8 cellular contexts compared by ENCODE assay signal in genomic region chr15:34581687-34582460, GRCh38. TPM values are rescaled to one million over a fixed set of nuclear protein-coding genes. Genes with fewer than 3 reads are reported as not detected.
DNase-seq lines count a peak whose midpoint lies in the region; ATAC-seq, FAIRE-seq and TF ChIP-seq lines count a peak whose summit lies in the region.
"Not testable (repeated sequence)": the region's sequence is repeated elsewhere in the genome, so short reads cannot be mapped to it uniquely, and the experiment has no call there.

No MANE protein-coding gene starts in this region.

- not testable (repeated sequence) for H3K9me3 Mint-ChIP-seq in CD4-positive, alpha-beta memory T cell; WTC11

- H3K4ac ChIP-seq in trophoblast cell (ENCODE audit: low read depth, low read length): not testable (repeated sequence)

- not testable (repeated sequence) for TF ChIP-seq RAD21 in GM12878 (IDR thresholded peaks at IDR 0.05; ENCODE audit: insufficient read depth, low read depth, low read length)

- DNase-seq in CD4-positive, alpha-beta memory T cell; WTC11 (ENCODE audit: low spot score); GM12878 (ENCODE audit: low read depth, low spot score); esophagus squamous epithelium (lab: John Stamatoyannopoulos, UW); right lobe of liver; trophoblast cell; tibial nerve (ENCODE audit: low spot score in 2 of 2): not testable (repeated sequence)

- not testable (repeated sequence) for FAIRE-seq in GM12878 (lab: Jason Lieb, UNC)

- not testable (repeated sequence) for TF ChIP-seq CTCF in WTC11 (IDR thresholded peaks at IDR 0.05); GM12878 (IDR thresholded peaks at IDR 0.05 in 2 of 3, conservative IDR thresholded peaks at IDR 0.05 in 1 of 3; ENCODE audit: control insufficient read depth in 2 of 3, extremely low read depth in 1 of 3, insufficient read depth in 1 of 3, low read depth in 3 of 3, low read length in 3 of 3); esophagus squamous epithelium (IDR thresholded peaks at IDR 0.05); right lobe of liver (IDR thresholded peaks at IDR 0.05); tibial nerve (IDR thresholded peaks at IDR 0.05)

- BruUV-seq in GM12878 (replicated peaks; lab: Mats Ljungman, UMichigan): not testable (repeated sequence)

- H3K36me3 Mint-ChIP-seq in CD4-positive, alpha-beta memory T cell; WTC11: not testable (repeated sequence)

- not testable (repeated sequence) for TF ChIP-seq POLR2A in GM12878 (IDR thresholded peaks at IDR 0.05; ENCODE audit: low read depth, low read length); esophagus squamous epithelium (IDR thresholded peaks at IDR 0.05); right lobe of liver (IDR thresholded peaks at IDR 0.05); tibial nerve (IDR thresholded peaks at IDR 0.05)

- H2AK5ac ChIP-seq in trophoblast cell (ENCODE audit: low read length): not testable (repeated sequence)

- CTCF ChIA-PET in CD4-positive, alpha-beta memory T cell (lab: Charles Lee; ENCODE audit: partially characterized antibody): interaction anchor here (1.1 to 1.6 kb wide), 3 partner anchors 214 to 541 kb away, joined by 3 to 6 read pairs (median 3); partner anchors contain the start of genes EMC4 and LPCAT4
- CTCF ChIA-PET in WTC11 (lab: Charles Lee): interaction anchor here (0.7 to 0.8 kb wide), 2 partner anchors 214 to 273 kb away, joined by 3 read pairs; no protein-coding TSS in a partner anchor
- CTCF ChIA-PET in GM12878 (lab: Yijun Ruan, JAX): interaction anchor here (1.8 kb wide), 1 partner anchor 372 kb away, joined by 4 read pairs; the partner anchor contains the start of gene KATNBL1

- H3K9ac ChIP-seq in GM12878 (ENCODE audit: control insufficient read depth, insufficient read depth, low read length): peak overlapping the region; percentile 88
- not testable (repeated sequence) for H3K9ac ChIP-seq in trophoblast cell (ENCODE audit: low read length)

- H3K79me1 ChIP-seq in trophoblast cell (ENCODE audit: low read length): not testable (repeated sequence)

- not testable (repeated sequence) for TF ChIP-seq EP300 in GM12878 (IDR thresholded peaks at IDR 0.05; ENCODE audit: borderline replicate concordance in 1 of 2, control insufficient read depth in 1 of 2, low read depth in 2 of 2, low read length in 2 of 2); tibial nerve (IDR thresholded peaks at IDR 0.05)

- 84% methylated on average over 13 of the region's 15 CpGs for WGBS in GM12878 (ENCODE audit: insufficient coverage, insufficient replicate concordance, low lambda C conversion rate, missing lambda C conversion rate)
- WGBS in esophagus squamous epithelium, 2 donors: 71 to 75% methylated on average over 5 to 10 of the region's 15 CpGs
- WGBS in right lobe of liver (ENCODE audit: insufficient coverage, low coverage, low lambda C conversion rate, missing lambda C conversion rate): 58% methylated on average over 4 of the region's 15 CpGs
- WGBS in trophoblast cell (ENCODE audit: extremely low coverage, insufficient coverage, insufficient read length): no CpG with 5 or more reads among the region's 15 CpGs
- WGBS in tibial nerve, 2 donors: 72 to 82% methylated on average over 12 to 13 of the region's 15 CpGs

- not testable (repeated sequence) for H4K91ac ChIP-seq in trophoblast cell (ENCODE audit: low read depth, low read length)

- H3K23ac ChIP-seq in trophoblast cell (ENCODE audit: low read length): not testable (repeated sequence)

- intact Hi-C loops in CD4-positive, alpha-beta memory T cell (cut with micrococcal nuclease); esophagus squamous epithelium (cut with DNase I): not testable (repeated sequence)
- intact Hi-C loops in GM12878 (cut with micrococcal nuclease; ENCODE audit: unreplicated experiment) (loop anchor here (10.0 kb wide), 3 partner anchors 57 to 517 kb away; partner anchors contain the start of genes EMC7 and PGBD4), right lobe of liver (cut with DNase I) (loop anchor here in 1 of 2 donors (10.0 kb wide), 1 partner anchor 237 kb away; the partner anchor contains the start of genes NOP10 and NUTM1)

- not testable (repeated sequence) for H2AFZ ChIP-seq in GM12878 (ENCODE audit: control insufficient read depth, low read depth, low read length); trophoblast cell (ENCODE audit: insufficient read depth, low read length, poor library complexity)

- not testable (repeated sequence) for H2BK12ac ChIP-seq in trophoblast cell (ENCODE audit: low read length)

- H4K8ac ChIP-seq in trophoblast cell (ENCODE audit: low read depth, low read length): not testable (repeated sequence)

- not testable (repeated sequence) for H2BK5ac ChIP-seq in trophoblast cell (ENCODE audit: low read depth, low read length, poor library complexity)

- not testable (repeated sequence) for H3K18ac ChIP-seq in trophoblast cell (ENCODE audit: low read length)

- SMC1A ChIA-PET in GM12878 (lab: Charles Lee; ENCODE audit: uncharacterized antibody, unreplicated experiment): interaction anchor here (0.7 kb wide), 1 partner anchor 254 kb away, joined by 3 read pairs; no protein-coding TSS in a partner anchor

- not testable (repeated sequence) for H3K36me3 ChIP-seq in CD4-positive, alpha-beta memory T cell (ENCODE audit: insufficient read depth, low read length); KOPT-K1 (ENCODE audit: insufficient read depth, low read length); GM12878 (ENCODE audit: control insufficient read depth in 2 of 2, insufficient read depth in 2 of 2, low read length in 1 of 2); esophagus squamous epithelium; right lobe of liver; trophoblast cell (ENCODE audit: control insufficient read depth in 1 of 2, insufficient read depth in 2 of 2, low read length in 2 of 2); tibial nerve

- RAD21 ChIA-PET in GM12878 (lab: Charles Lee; ENCODE audit: unreplicated experiment): not testable (repeated sequence)

- H3K27me3 ChIP-seq in CD4-positive, alpha-beta memory T cell (ENCODE audit: insufficient read depth, low read length); GM12878 (replicated peaks in 1 of 2; ENCODE audit: control insufficient read depth in 2 of 2, insufficient read depth in 2 of 2, low read length in 1 of 2); right lobe of liver; trophoblast cell (ENCODE audit: insufficient read depth, low read length); tibial nerve: not testable (repeated sequence)
- peaks cover 0 to 15% (median 0%) of the 10 kb centered on the region in 4 donors for H3K27me3 ChIP-seq in esophagus squamous epithelium

- peak overlapping the region; percentile 61 for H3K27ac ChIP-seq in CD4-positive, alpha-beta memory T cell (ENCODE audit: low read depth, low read length)
- peak overlapping the region; percentile 74 for H3K27ac ChIP-seq in KOPT-K1 (ENCODE audit: low read depth, low read length, poor library complexity, severe bottlenecking)
- peak overlapping the region; percentile 79; the same call in 1 of the 2 replicates for H3K27ac ChIP-seq in GM12878 (ENCODE audit: control insufficient read depth, insufficient read depth)
- not testable (repeated sequence) for H3K27ac ChIP-seq in esophagus squamous epithelium; right lobe of liver; trophoblast cell (ENCODE audit: low read depth, low read length); tibial nerve

- peak overlapping the region; percentile 13 to 87 (median 79) for H3K27ac Mint-ChIP-seq in CD4-positive, alpha-beta memory T cell
- H3K27ac Mint-ChIP-seq in WTC11: not testable (repeated sequence)

- H3K4me1 Mint-ChIP-seq in CD4-positive, alpha-beta memory T cell: peaks cover 28 to 55% (median 38%) of the 10 kb centered on the region in 4 donors
- H3K4me1 Mint-ChIP-seq in WTC11: peaks cover 31% of the 10 kb centered on the region

- H3K27me3 Mint-ChIP-seq in CD4-positive, alpha-beta memory T cell: not testable (repeated sequence)
- peaks cover 19% of the 10 kb centered on the region for H3K27me3 Mint-ChIP-seq in WTC11 (ENCODE audit: low read depth)

- H3K4me3 ChIP-seq in CD4-positive, alpha-beta memory T cell (ENCODE audit: low read length in 2 of 2): peak overlapping the region; percentile 52 to 74
- H3K4me3 ChIP-seq in GM12878 (peak overlapping the region; percentile 77), esophagus squamous epithelium (peak overlapping the region; percentile 58 to 90 (median 84)), right lobe of liver (peak overlapping the region; percentile 67 to 96 (median 85)), tibial nerve (peak overlapping the region; percentile 63 to 93 (median 80))
- H3K4me3 ChIP-seq in trophoblast cell (ENCODE audit: low read depth, low read length): not testable (repeated sequence)

- H3K9me3 ChIP-seq in CD4-positive, alpha-beta memory T cell (ENCODE audit: control insufficient read depth in 1 of 2, low read length in 2 of 2); KOPT-K1 (ENCODE audit: insufficient read depth, low read length, poor library complexity, severe bottlenecking); GM12878 (replicated peaks; ENCODE audit: control insufficient read depth, insufficient read depth, low read length); esophagus squamous epithelium; right lobe of liver; trophoblast cell (ENCODE audit: insufficient read depth, low read depth, low read length); tibial nerve: not testable (repeated sequence)

- POLR2A ChIA-PET in CD4-positive, alpha-beta memory T cell (lab: Charles Lee; ENCODE audit: partially characterized antibody): interaction anchor here (2.0 to 3.1 kb wide), 2 partner anchors 215 to 244 kb away, joined by 24 to 32 read pairs; partner anchors contain the start of genes LPCAT4 and SLC12A6
- POLR2A ChIA-PET in WTC11 (lab: Charles Lee): not testable (repeated sequence)
- POLR2A ChIA-PET in GM12878 (lab: Charles Lee): interaction anchor here (0.6 kb wide), 1 partner anchor 221 kb away, joined by 3 read pairs; no protein-coding TSS in a partner anchor

- in situ Hi-C loops in GM12878 (cut with MboI): loop anchor here (25.0 kb wide), 2 partner anchors 345 to 520 kb away; partner anchors contain the start of gene EMC4

- peaks cover 48% of the 10 kb centered on the region for H3K79me2 ChIP-seq in GM12878 (ENCODE audit: control insufficient read depth, insufficient read depth, low read length)
- H3K79me2 ChIP-seq in trophoblast cell (ENCODE audit: control insufficient read depth, insufficient read depth, low read length, poor library complexity): not testable (repeated sequence)

- peaks cover 27% of the 10 kb centered on the region for H3K4me1 ChIP-seq in CD4-positive, alpha-beta memory T cell (ENCODE audit: insufficient read depth, low read length)
- not testable (repeated sequence) for H3K4me1 ChIP-seq in GM12878 (ENCODE audit: control insufficient read depth, insufficient read depth, low read length); right lobe of liver; trophoblast cell (ENCODE audit: control insufficient read depth in 1 of 2, insufficient read depth in 2 of 2, low read length in 2 of 2)
- peaks cover 13 to 32% (median 16%) of the 10 kb centered on the region in 3 donors for H3K4me1 ChIP-seq in esophagus squamous epithelium
- peaks cover 0 to 16% (median 0%) of the 10 kb centered on the region in 4 donors for H3K4me1 ChIP-seq in tibial nerve

- not testable (repeated sequence) for ATAC-seq in WTC11, GM12878, right lobe of liver

- H3K4me3 Mint-ChIP-seq in CD4-positive, alpha-beta memory T cell: peak overlapping the region; percentile 86 to 91 (median 89)
- peak overlapping the region; percentile 77 for H3K4me3 Mint-ChIP-seq in WTC11

- H4K20me1 ChIP-seq in GM12878 (ENCODE audit: control insufficient read depth, insufficient read depth): not testable (repeated sequence)

- not testable (repeated sequence) for H2BK120ac ChIP-seq in trophoblast cell (ENCODE audit: insufficient read depth, low read length, poor library complexity)

- peak overlapping the region; percentile 68 for H3K4me2 ChIP-seq in GM12878 (ENCODE audit: control insufficient read depth, insufficient read depth)
- H3K4me2 ChIP-seq in trophoblast cell (ENCODE audit: low read length): peak overlapping the region; percentile 97

- H4K12ac ChIP-seq in trophoblast cell (ENCODE audit: low read depth, low read length): not testable (repeated sequence)

- H3K14ac ChIP-seq in trophoblast cell (ENCODE audit: low read length): not testable (repeated sequence)

RNA-seq across cellular contexts. Expression of gene GOLGA8B, which starts 1.6 kb away (rescaled TPM):
- 100 to 1,000 TPM; 332 to 340 TPM for total RNA-seq in CD4-positive, alpha-beta memory T cell
- polyA plus RNA-seq in CD4-positive, alpha-beta memory T cell: 1 to 10 TPM; 4.8 to 6.5 TPM
- total RNA-seq in WTC11 (2021): 29.0 to 40.1 TPM (median 38.3 TPM) in 3 replicates
- 702 and 722 TPM in 2 replicates for total RNA-seq in GM12878 (2013; cell fraction: nucleolus; rRNA removed)
- 80.1 and 85.8 TPM in 2 replicates for total RNA-seq in GM12878 (2014; rRNA removed)
- total RNA-seq in GM12878 (2014; rRNA removed; fragmentation: Illumina TruSeq; extraction: Trizol): 57.1 and 59.6 TPM in 2 replicates
- total RNA-seq in GM12878 (2021): 118 and 147 TPM in 2 replicates
- 160 TPM for polyA plus RNA-seq in GM12878 (2011; ENCODE audit: low read depth)
- 117 and 164 TPM in 2 replicates for polyA plus RNA-seq in GM12878 (2011; rRNA removed)
- polyA plus RNA-seq in GM12878 (2011; cell fraction: cytosol; rRNA removed): 74.4 and 97.8 TPM in 2 replicates
- 475 and 523 TPM in 2 replicates for polyA plus RNA-seq in GM12878 (2011; cell fraction: nucleus; rRNA removed)
- polyA plus RNA-seq in GM12878 (2012): 153 and 205 TPM in 2 replicates
- 135 and 144 TPM in 2 replicates for polyA plus RNA-seq in GM12878 (2014; fragmentation: Illumina TruSeq; extraction: Trizol)
- polyA plus RNA-seq in GM12878 (2014; fragmentation: Nextera tagmentation; extraction: Ambion mirVana): 10 to 100 TPM; 18.5 to 27.3 TPM
- 258 and 302 TPM in 2 replicates for polyA plus RNA-seq in GM12878 (2014; rRNA removed)
- polyA plus RNA-seq in GM12878 (2016; fragmentation: Nextera tagmentation; extraction: Ambion mirVana): 10 to 100 TPM; 72.5 to 77.3 TPM
- polyA minus RNA-seq in GM12878 (2011; rRNA and poly(A)+ RNA removed): 20.3 and 22.9 TPM in 2 replicates
- 10.8 and 12.8 TPM in 2 replicates for polyA minus RNA-seq in GM12878 (2011; cell fraction: cytosol; rRNA and poly(A)+ RNA removed)
- polyA minus RNA-seq in GM12878 (2011; cell fraction: nucleus; rRNA and poly(A)+ RNA removed): 37.6 and 50.8 TPM in 2 replicates
- total RNA-seq in esophagus squamous epithelium: 100 to 1,000 TPM in 1 of 4 donors, 10 to 100 TPM in 2, 1 to 10 TPM in 1; 3.4 to 105 (median 33.7) TPM
- 10 to 100 TPM; 21.9 to 53.4 (median 30.8) TPM for total RNA-seq in right lobe of liver
- 19.3 and 21.3 TPM in 2 replicates for polyA plus RNA-seq in trophoblast cell (2013)
- 100 to 1,000 TPM; 129 to 312 (median 147) TPM for total RNA-seq in tibial nerve
